ENCODE assay signal across 1 cellular context in genomic region chr10:37976091-37976879, GRCh38.
TF ChIP-seq lines count a peak whose summit lies in the region.

Gene ZNF25, minus strand, starts transcription at chr10:37976647. Its CDS starts 4,925 bp downstream, at chr10:37971722.

TF ChIP-seq in K562, 482 proteins besides CTCF, POLR2A, EP300 and RAD21 (continued from another document and continues in another):
- TF ChIP-seq NR2C1 (IDR thresholded peaks at IDR 0.05) (no peak), NR2C1 (tag; IDR thresholded peaks at IDR 0.05) (peak; percentile 54), ZNF23 (CRISPR knock-in tag; IDR thresholded peaks at IDR 0.05) (no peak), XRCC5 (IDR thresholded peaks at IDR 0.05; ENCODE audit: low read depth, low read length) (peak; percentile 92), NCOR1 (IDR thresholded peaks at IDR 0.05) (0 out of 2 replicates have a peak, but pooled peaks have one; percentile 6), MTA3 (IDR thresholded peaks at IDR 0.05; ENCODE audit: borderline replicate concordance) (0 out of 2 replicates have a peak, but pooled peaks have one; percentile 48), FOXA1 (IDR thresholded peaks at IDR 0.05; ENCODE audit: borderline replicate concordance) (no peak), TBP (optimal IDR thresholded peaks at IDR 0.05; ENCODE audit: low read depth, low read length) (peak; percentile 34), FOXK2 (conservative IDR thresholded peaks at IDR 0.05 in 1 of 2, IDR thresholded peaks at IDR 0.05 in 1 of 2; ENCODE audit: low read depth in 2 of 2) (0 out of 4 replicates have a peak, but pooled peaks of 1 of the 2 experiments have one; percentile 10), ZNF76 (CRISPR knock-in tag; IDR thresholded peaks at IDR 0.05; ENCODE audit: borderline replicate concordance) (no peak), ZNF668 (CRISPR knock-in tag; IDR thresholded peaks at IDR 0.05) (peak; percentile 9; the same call in 1 of the 2 replicates), ZNF511 (CRISPR knock-in tag; IDR thresholded peaks at IDR 0.05) (0 out of 2 replicates have a peak, but pooled peaks have one; percentile 61), KLF6 (CRISPR knock-in tag; IDR thresholded peaks at IDR 0.05; ENCODE audit: borderline replicate concordance) (no peak), CTCFL (IDR thresholded peaks at IDR 0.05; ENCODE audit: borderline replicate concordance, insufficient read depth, low read depth, low read length, poor library complexity, severe bottlenecking) (peak; percentile 84), RBM25 (IDR thresholded peaks at IDR 0.05; ENCODE audit: low read depth, low read length, severe bottlenecking) (peak; percentile 24), PCBP1 (IDR thresholded peaks at IDR 0.05; ENCODE audit: low read depth, low read length, poor library complexity, severe bottlenecking) (peak; percentile 70), TGIF2 (CRISPR knock-in tag; IDR thresholded peaks at IDR 0.05) (no peak), E2F4 (CRISPR knock-in tag; IDR thresholded peaks at IDR 0.05; ENCODE audit: low read depth) (no peak), ZNF384 (IDR thresholded peaks at IDR 0.05; ENCODE audit: low read depth, low read length) (peak; percentile 95), GTF2A2 (tag; IDR thresholded peaks at IDR 0.05) (no peak), HMGN3 (IDR thresholded peaks at IDR 0.05; ENCODE audit: borderline replicate concordance, extremely low read depth, insufficient read length, low read depth, low read length) (peak; percentile 82), HNRNPL (IDR thresholded peaks at IDR 0.05; ENCODE audit: low read depth, low read length) (0 out of 2 replicates have a peak, but pooled peaks have one; percentile 50), RFX7 (CRISPR knock-in tag; IDR thresholded peaks at IDR 0.05) (no peak), GATA2 (CRISPR knock-in tag; IDR thresholded peaks at IDR 0.05) (no peak), SMC3 (conservative IDR thresholded peaks at IDR 0.05; ENCODE audit: insufficient read depth, low read depth, low read length) (peak; percentile 65), SIN3B (IDR thresholded peaks at IDR 0.05; ENCODE audit: low read depth) (no peak), HNRNPLL (IDR thresholded peaks at IDR 0.05; ENCODE audit: low read depth, low read length, poor library complexity, severe bottlenecking) (peak; percentile 83), ESRRA (IDR thresholded peaks at IDR 0.05; ENCODE audit: borderline replicate concordance, low read depth) (0 out of 2 replicates have a peak, but pooled peaks have one; percentile 32), MGA (IDR thresholded peaks at IDR 0.05) (no peak), ZNF644 (tag; IDR thresholded peaks at IDR 0.05; ENCODE audit: low read depth) (no peak), SREBF1 (IDR thresholded peaks at IDR 0.05; ENCODE audit: borderline replicate concordance, low read depth, low read length) (peak; percentile 62; the same call in 1 of the 2 replicates), CBX3 (IDR thresholded peaks at IDR 0.05; ENCODE audit: borderline replicate concordance in 1 of 2, low read length in 2 of 2) (peak in 1 of 2 experiments; percentile 60; a peak in 1 of 3 replicates), CEBPB (tag; IDR thresholded peaks at IDR 0.05) (no peak), CBX1 (IDR thresholded peaks at IDR 0.05; ENCODE audit: low read depth) (peak; percentile 65; the same call in 1 of the 2 replicates), TFAP4 (CRISPR knock-in tag; IDR thresholded peaks at IDR 0.05; ENCODE audit: borderline replicate concordance) (peak; percentile 61; the same call in 1 of the 2 replicates), ZBTB7A (IDR thresholded peaks at IDR 0.05; ENCODE audit: borderline replicate concordance, control insufficient read depth, low read depth, low read length) (peak; percentile 93), ATF2 (CRISPR knock-in tag; IDR thresholded peaks at IDR 0.05) (peak; percentile 76; the same call in 1 of the 2 replicates), MIER1 (IDR thresholded peaks at IDR 0.05; ENCODE audit: low read depth) (no peak), CTBP1 (IDR thresholded peaks at IDR 0.05; ENCODE audit: borderline replicate concordance) (peak; percentile 72; the same call in 1 of the 2 replicates), RB1 (IDR thresholded peaks at IDR 0.05; ENCODE audit: low read depth) (peak; percentile 48), FIP1L1 (IDR thresholded peaks at IDR 0.05; ENCODE audit: low read depth, low read length, poor library complexity, severe bottlenecking) (peak; percentile 61), ZNF395 (CRISPR knock-in tag; IDR thresholded peaks at IDR 0.05) (no peak), ELK1 (CRISPR knock-in tag; IDR thresholded peaks at IDR 0.05) (no peak)
